In genomic region chr13:38349386-38350113, GRCh38 we compare ENCODE assay signal across 1 cellular context.
TF ChIP-seq lines count a peak whose summit lies in the region.

UFM1 (plus strand) TSS chr13:38349851; CDS start chr13:38349920, 69 bp downstream.

TF ChIP-seq in liver, 16 proteins besides CTCF, POLR2A, EP300 and RAD21 (continued from another document):
- TF ChIP-seq REST (IDR thresholded peaks at IDR 0.05) (no peak), TAF1 (conservative IDR thresholded peaks at IDR 0.05) (peak; percentile 78), EGR1 (IDR thresholded peaks at IDR 0.05; ENCODE audit: low read depth in 2 of 2) (peak in 1 of 2 donors; percentile 23), ATF3 (IDR thresholded peaks at IDR 0.05) (peak; percentile 24)
